14 cellular contexts compared by ENCODE assay signal in the genomic region with DNA sequence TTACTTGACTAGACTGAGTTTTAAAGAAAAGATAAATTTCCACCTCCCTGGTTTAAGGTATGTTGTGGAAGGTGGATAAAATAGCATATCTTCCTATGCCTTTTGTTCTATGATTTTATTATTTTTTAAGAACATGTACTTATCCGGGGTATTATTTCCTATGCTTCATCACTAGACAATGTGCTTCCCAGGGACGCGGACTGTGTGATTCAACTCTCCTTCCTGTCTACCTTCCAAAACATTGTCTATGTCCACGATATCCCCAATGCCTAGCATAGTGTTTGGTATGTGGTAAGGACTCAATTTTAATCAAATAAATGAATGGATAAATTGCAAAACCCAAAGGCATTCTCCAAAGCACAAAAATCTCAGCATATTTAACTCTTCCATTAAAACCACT. TPM values are rescaled to one million over a fixed set of nuclear protein-coding genes. Genes with fewer than 3 reads are reported as not detected.
DNase-seq lines count a peak whose midpoint lies in the region; ATAC-seq and TF ChIP-seq lines count a peak whose summit lies in the region.
"Had no signal": no experiment of that assay in that cellular context is flagged by ENCODE, and none has a peak within 500 bp of the region (broad histone marks: within the 10 kb centered on the region; RNA-seq: fewer than 3 reads in every experiment).

No MANE protein-coding gene starts in this region.

- H3K4me1 ChIP-seq in uterus (no peaks in the 10 kb centered on the region), left ventricle myocardium inferior (peaks cover 18% of the 10 kb centered on the region)

- DNase-seq in natural killer cell treated with Interleukin-12 subunit alpha and Interleukin-12 subunit beta and Interleukin-15 and Interleukin-18, amount 100 ng/mL, for 72 hours (ENCODE audit: low spot score), result peak; percentile 37
- no peak for DNase-seq in natural killer cell
- peak; percentile 46 for DNase-seq in epithelial cell of esophagus (ENCODE audit: low read depth)
- peak; percentile 91 to 94 for DNase-seq in lung microvascular endothelial cell (ENCODE audit: low read depth in 2 of 2)
- no peak for DNase-seq in effector CD8-positive, alpha-beta T cell (lab: John Stamatoyannopoulos, UW)
- no peak for DNase-seq in uterus
- no peak for DNase-seq in left ventricle myocardium inferior
- DNase-seq: AML-193; CD4-positive, CD25-positive, alpha-beta regulatory T cell; DMS53; HCEC 1CT; HFFc6 had no signal

- H3K9me3 Mint-ChIP-seq in natural killer cell treated with Interleukin-12 subunit alpha and Interleukin-12 subunit beta and Interleukin-15 and Interleukin-18, amount 100 ng/mL, for 72 hours, result no peaks in the 10 kb centered on the region
- no peaks in the 10 kb centered on the region for H3K9me3 Mint-ChIP-seq in natural killer cell
- H3K9me3 Mint-ChIP-seq: CD4-positive, CD25-positive, alpha-beta regulatory T cell; HFFc6 had no signal

- no peak for ATAC-seq in natural killer cell treated with Interleukin-12 subunit alpha and Interleukin-12 subunit beta and Interleukin-15 and Interleukin-18, amount 100 ng/mL, for 72 hours
- ATAC-seq in natural killer cell, result no peak

- H3K27ac Mint-ChIP-seq in natural killer cell treated with Interleukin-12 subunit alpha and Interleukin-12 subunit beta and Interleukin-15 and Interleukin-18, amount 100 ng/mL, for 72 hours, result no peak overlapping the region
- no peak overlapping the region for H3K27ac Mint-ChIP-seq in natural killer cell
- H3K27ac Mint-ChIP-seq: CD4-positive, CD25-positive, alpha-beta regulatory T cell; HFFc6 had no signal

- H3K27ac ChIP-seq in uterus, result no peak overlapping the region
- H3K27ac ChIP-seq in left ventricle myocardium inferior (replicated peaks), result no peak overlapping the region
- H3K27ac ChIP-seq: 22Rv1, BLaER1 had no signal

- no peaks in the 10 kb centered on the region for H3K36me3 Mint-ChIP-seq in natural killer cell treated with Interleukin-12 subunit alpha and Interleukin-12 subunit beta and Interleukin-15 and Interleukin-18, amount 100 ng/mL, for 72 hours
- H3K36me3 Mint-ChIP-seq in natural killer cell, result no peaks in the 10 kb centered on the region
- H3K36me3 Mint-ChIP-seq: CD4-positive, CD25-positive, alpha-beta regulatory T cell had no signal

- peaks cover 2 to 6% of the 10 kb centered on the region in 2 donors for H3K27me3 Mint-ChIP-seq in natural killer cell treated with Interleukin-12 subunit alpha and Interleukin-12 subunit beta and Interleukin-15 and Interleukin-18, amount 100 ng/mL, for 72 hours
- peaks cover 0 to 15% of the 10 kb centered on the region in 2 donors for H3K27me3 Mint-ChIP-seq in natural killer cell (ENCODE audit: low read depth in 2 of 2)

- H3K4me3 ChIP-seq in epithelial cell of esophagus (ENCODE audit: low read length) (no peak overlapping the region), uterus (no peak overlapping the region), left ventricle myocardium inferior (no peak overlapping the region)
- H3K4me3 ChIP-seq: BLaER1 had no signal

- H3K9me3 ChIP-seq in uterus (no peaks in the 10 kb centered on the region), left ventricle myocardium inferior (replicated peaks) (no peaks in the 10 kb centered on the region)
- H3K9me3 ChIP-seq: BLaER1 had no signal

- TF ChIP-seq CTCF in natural killer cell (IDR thresholded peaks at IDR 0.05), result no peak
- TF ChIP-seq CTCF in epithelial cell of esophagus (IDR thresholded peaks at IDR 0.05; ENCODE audit: insufficient read depth, low read depth, low read length, missing control alignments), result no peak
- no peak for TF ChIP-seq CTCF in uterus (IDR thresholded peaks at IDR 0.05)
- TF ChIP-seq CTCF in left ventricle myocardium inferior (IDR thresholded peaks at IDR 0.05; ENCODE audit: borderline replicate concordance), result no peak

- intact Hi-C loops in natural killer cell (cut with micrococcal nuclease), result no loop called here
- intact Hi-C loops in uterus (cut with DNase I; ENCODE audit: low total_unique reads), result no loop called here
- intact Hi-C loops in left ventricle myocardium inferior (cut with micrococcal nuclease), result no loop called here

- H3K4me3 Mint-ChIP-seq in natural killer cell treated with Interleukin-12 subunit alpha and Interleukin-12 subunit beta and Interleukin-15 and Interleukin-18, amount 100 ng/mL, for 72 hours, result no peak overlapping the region
- H3K4me3 Mint-ChIP-seq in natural killer cell, result no peak overlapping the region
- H3K4me3 Mint-ChIP-seq: HFFc6 had no signal

- H3K4me1 Mint-ChIP-seq in natural killer cell treated with Interleukin-12 subunit alpha and Interleukin-12 subunit beta and Interleukin-15 and Interleukin-18, amount 100 ng/mL, for 72 hours (ENCODE audit: low read depth in 2 of 2), result peaks cover 27 to 30% of the 10 kb centered on the region in 2 donors
- H3K4me1 Mint-ChIP-seq in natural killer cell, result peaks cover 17 to 20% of the 10 kb centered on the region in 2 donors

- no peak for TF ChIP-seq POLR2A in uterus (IDR thresholded peaks at IDR 0.05)

- H3K27me3 ChIP-seq in uterus (no peaks in the 10 kb centered on the region), left ventricle myocardium inferior (ENCODE audit: low read depth) (peaks cover 23% of the 10 kb centered on the region)

- no peaks in the 10 kb centered on the region for H3K36me3 ChIP-seq in uterus
- no peaks in the 10 kb centered on the region for H3K36me3 ChIP-seq in left ventricle myocardium inferior
- H3K36me3 ChIP-seq: BLaER1 had no signal

RNA-seq across cellular contexts. Expression of gene CCND2, which starts 8.3 kb away (rescaled TPM):
- 1,000 to 10,000 TPM in 1 of 2 donors, 100 to 1,000 TPM in 1; 942 to 1,190 TPM for total RNA-seq in natural killer cell treated with Interleukin-12 subunit alpha and Interleukin-12 subunit beta and Interleukin-15 and Interleukin-18, amount 100 ng/mL, for 72 hours
- 100 to 1,000 TPM; 164 to 247 (median 228) TPM for total RNA-seq in natural killer cell
- total RNA-seq in lung microvascular endothelial cell, result 80.6 and 141 TPM in 2 replicates
- total RNA-seq in uterus, result 100 to 1,000 TPM in 2 of 4 donors, 10 to 100 TPM in 2; 49.4 to 210 (median 100) TPM
- 283 TPM for total RNA-seq in left ventricle myocardium inferior

RNA-seq across cellular contexts. Expression of gene TIGAR, which starts 55.7 kb away (rescaled TPM):
- total RNA-seq in natural killer cell treated with Interleukin-12 subunit alpha and Interleukin-12 subunit beta and Interleukin-15 and Interleukin-18, amount 100 ng/mL, for 72 hours, result 10 to 100 TPM in 1 of 2 donors, 1 to 10 TPM in 1; 7.4 to 10.2 TPM
- 1 to 10 TPM; 6.1 to 7.4 (median 7.3) TPM for total RNA-seq in natural killer cell
- total RNA-seq in lung microvascular endothelial cell, result 8.3 and 14.8 TPM in 2 replicates
- total RNA-seq in uterus, result 10 to 100 TPM in 1 of 4 donors, 1 to 10 TPM in 2, under 1 TPM in 1; 0.26 to 10.6 (median 2.3) TPM
- 13.6 TPM for total RNA-seq in left ventricle myocardium inferior

Comparison
In these comparisons a context has a peak if more than half of its experiments do, and no peak if none do; other contexts are left out.
1. DNase-seq: peak in natural killer cell treated with Interleukin-12 subunit alpha and Interleukin-12 subunit beta and Interleukin-15 and Interleukin-18, amount 100 ng/mL, for 72 hours (single experiment), epithelial cell of esophagus (single experiment) and lung microvascular endothelial cell (2 of 2); none in natural killer cell (single experiment), effector CD8-positive, alpha-beta T cell (single experiment), uterus (0 of 2) and left ventricle myocardium inferior (single experiment).